Comparison of ENCODE assay signal across 21 cellular contexts in the genomic region with DNA sequence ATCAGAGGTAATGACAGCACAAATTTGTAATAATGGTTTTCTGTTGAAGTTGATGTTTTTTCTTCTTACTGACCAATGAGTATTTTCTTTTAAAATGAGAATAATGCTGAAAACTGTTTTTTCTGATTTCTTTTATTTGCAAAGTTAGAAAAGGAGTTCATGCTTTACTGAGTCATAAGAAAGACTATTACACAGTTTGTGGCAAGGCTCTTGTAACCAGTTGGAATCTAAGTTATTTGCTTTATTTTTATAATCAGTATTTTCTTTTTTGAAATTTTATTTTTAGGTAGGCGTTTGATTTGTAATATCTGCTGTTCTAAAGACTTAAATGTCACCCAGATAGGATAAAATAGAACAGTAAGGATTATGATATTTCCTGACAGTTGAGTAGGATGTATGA. TPM values are rescaled to one million over a fixed set of nuclear protein-coding genes. Genes with fewer than 3 reads are reported as not detected.
DNase-seq lines count a peak whose midpoint lies in the region; ATAC-seq, FAIRE-seq and TF ChIP-seq lines count a peak whose summit lies in the region.
"Had no signal": no experiment of that assay in that cellular context is flagged by ENCODE, and none has a peak within 500 bp of the region (broad histone marks: within the 10 kb centered on the region; RNA-seq: fewer than 3 reads in every experiment).

No MANE protein-coding gene starts in this region.

- WGBS in pancreas, 2 donors, result 77 to 97% methylated on average over 1 of the region's 1 CpG

- no peak for TF ChIP-seq CTCF in AG10803 (conservative IDR thresholded peaks at IDR 0.05; ENCODE audit: low read length)
- no peak for TF ChIP-seq CTCF in pancreas (IDR thresholded peaks at IDR 0.05)

- H3K27ac ChIP-seq in pancreas, result no peak overlapping the region
- H3K27ac ChIP-seq: C4-2B, HL-60 had no signal

- H3K9ac ChIP-seq in adipocyte (ENCODE audit: low read length), result peak overlapping the region; percentile 9

- H3K27me3 ChIP-seq in adipocyte (replicated peaks; ENCODE audit: control insufficient read depth, insufficient read depth, low read length), result no peaks in the 10 kb centered on the region
- H3K27me3 ChIP-seq in pancreas, result no peaks in the 10 kb centered on the region

- no peak overlapping the region for H3K4me3 ChIP-seq in AG10803 (ENCODE audit: low read length)
- H3K4me3 ChIP-seq in adipocyte (ENCODE audit: low read length), result no peak overlapping the region
- H3K4me3 ChIP-seq in pancreas, result no peak overlapping the region
- H3K4me3 ChIP-seq: GM12878 had no signal

- H3K36me3 ChIP-seq in adipocyte (ENCODE audit: control insufficient read depth, insufficient read depth, low read length, severe bottlenecking) (peaks cover 78% of the 10 kb centered on the region), pancreas (peaks cover 0 to 32% (median 6%) of the 10 kb centered on the region in 3 donors)

- DNase-seq in AG10803 (ENCODE audit: low read depth) (peak; percentile 58), adipocyte (ENCODE audit: low read depth) (peak; percentile 67), dedifferentiated amniotic fluid mesenchymal stem cell (ENCODE audit: extremely low spot score) (peak; percentile 64), pancreas (no peak), GM12891 (ENCODE audit: insufficient read length, low spot score) (no peak)
- no peak for DNase-seq in activated CD8-positive, alpha-beta memory T cell treated with anti-CD3 and anti-CD28 coated beads, Interleukin-2, amount 50 U/mL, for 48 hours
- no peak for DNase-seq in stimulated activated CD4-positive, alpha-beta T cell treated with anti-CD3 and anti-CD28 coated beads, Interleukin-4, amount 100 ng/mL, for 24 hours
- DNase-seq: DMS53; MV-4-11; NCI-H1417; NCI-H187 treated with DMSO at 0.1 percent for 48 hours; NCI-H69; NK-92 treated with Interleukin-12 subunit alpha and Interleukin-12 subunit beta, amount 100 ng/mL, for 24 hours; OCI-M1; RPMI8226; SIG-M5 had no signal

- H3K4me1 ChIP-seq in adipocyte (ENCODE audit: control insufficient read depth, insufficient read depth, low read length) (peaks cover 19% of the 10 kb centered on the region), pancreas (no peaks in the 10 kb centered on the region)

- no peak for TF ChIP-seq POLR2A in GM12891 (IDR thresholded peaks at IDR 0.05; ENCODE audit: low read depth, low read length)

- FAIRE-seq in pancreas (lab: Jason Lieb, UNC), result peak; percentile 54
- FAIRE-seq in GM12891 (lab: Jason Lieb, UNC), result no peak
- FAIRE-seq: GM12878, GM18507 had no signal

- ATAC-seq in pancreas (no peak), HG03378 (IDR thresholded peaks at IDR 0.05; ENCODE audit: unreplicated experiment) (no peak)
- ATAC-seq: GM12878 had no signal

- intact Hi-C loops in pancreas (cut with DNase I), result no loop called here

- H3K9me3 ChIP-seq in adipocyte (ENCODE audit: control insufficient read depth, low read length) (no peaks in the 10 kb centered on the region), pancreas (no peaks in the 10 kb centered on the region)

TF ChIP-seq in GM12891, 5 proteins besides CTCF, POLR2A, EP300 and RAD21:
- no peak for TF ChIP-seq PAX5 (IDR thresholded peaks at IDR 0.05; ENCODE audit: insufficient read depth, low read length, severe bottlenecking)
- TF ChIP-seq TAF1 (IDR thresholded peaks at IDR 0.05; ENCODE audit: low read depth, low read length), result no peak
- TF ChIP-seq POU2F2 (IDR thresholded peaks at IDR 0.05; ENCODE audit: low read depth, low read length), result no peak
- no peak for TF ChIP-seq POLR2AphosphoS5 (IDR thresholded peaks at IDR 0.05; ENCODE audit: low read depth, low read length)
- no peak for TF ChIP-seq SPI1 (IDR thresholded peaks at IDR 0.05; ENCODE audit: low read depth, low read length)

RNA-seq across cellular contexts. Expression of gene ANAPC4, which starts 25.5 kb away (rescaled TPM):
- 10 to 100 TPM in 5 of 6 donors, 1 to 10 TPM in 1; 9.0 to 17.6 (median 13.7) TPM for total RNA-seq in pancreas
- 10 to 100 TPM; 20.3 to 39.9 TPM for polyA plus RNA-seq in pancreas
- 17.0 TPM for polyA plus RNA-seq in GM12891 (2012; ENCODE audit: low read depth, missing spikeins)

Comparison
In these comparisons a context has a peak if more than half of its experiments do, and no peak if none do; other contexts are left out.
1. DNase-seq: peak in AG10803 (single experiment), adipocyte (single experiment) and dedifferentiated amniotic fluid mesenchymal stem cell (single experiment); none in pancreas (0 of 6), GM12891 (single experiment), activated CD8-positive, alpha-beta memory T cell treated with anti-CD3 and anti-CD28 coated beads, Interleukin-2, amount 50 U/mL, for 48 hours (single experiment) and stimulated activated CD4-positive, alpha-beta T cell treated with anti-CD3 and anti-CD28 coated beads, Interleukin-4, amount 100 ng/mL, for 24 hours (single experiment).